ENCODE assay signal across 8 cellular contexts in the genomic region with DNA sequence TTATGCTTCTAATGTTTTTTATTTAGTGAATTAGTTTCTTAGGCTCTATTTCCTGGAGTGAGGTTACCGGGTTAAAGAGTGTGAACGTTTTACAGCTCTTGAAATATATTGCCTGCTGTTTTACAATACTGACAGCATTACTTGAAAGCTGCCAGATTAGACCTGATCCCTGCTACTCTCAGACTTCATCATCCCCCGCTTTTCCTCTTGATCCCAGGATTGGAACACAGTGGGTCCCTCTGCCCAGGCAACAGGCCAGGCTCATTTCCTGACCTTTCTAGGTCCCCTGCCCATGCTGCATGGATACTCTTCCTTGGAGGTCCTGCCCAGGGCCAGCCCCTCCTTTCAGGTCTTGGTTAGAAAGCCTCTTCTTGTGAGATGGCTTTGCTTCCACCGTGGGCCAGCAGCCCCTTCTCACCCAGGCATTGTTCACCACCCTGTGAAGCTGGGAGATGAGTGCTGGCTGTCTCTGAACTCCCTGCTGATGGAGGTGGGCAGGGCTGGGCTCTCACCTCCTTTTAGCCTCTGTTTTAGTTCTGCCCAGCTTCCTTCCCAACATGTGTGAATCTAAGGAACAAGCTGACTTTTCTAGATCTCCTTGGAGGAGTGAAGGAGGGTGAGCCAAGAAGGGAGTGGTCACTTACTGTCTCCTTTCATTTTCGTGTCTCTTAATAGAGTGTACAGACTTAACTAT. TPM values are rescaled to one million over a fixed set of nuclear protein-coding genes. Genes with fewer than 3 reads are reported as not detected.
DNase-seq lines count a peak whose midpoint lies in the region; ATAC-seq and TF ChIP-seq lines count a peak whose summit lies in the region.

No MANE protein-coding gene starts in this region.

- peaks cover 4% of the 10 kb centered on the region for H3K79me1 ChIP-seq in H9 (ENCODE audit: insufficient read depth, low read depth, low read length, poor library complexity, severe bottlenecking)

- no peak overlapping the region for H2BK5ac ChIP-seq in H9 (ENCODE audit: insufficient read length, low read length)

- no peak overlapping the region for H4K5ac ChIP-seq in H9 (ENCODE audit: insufficient read length, low read depth, low read length)

- peaks cover 9 to 23% (median 22%) of the 10 kb centered on the region in 3 experiments; a peak in 6 of 7 replicates for H3K36me3 Mint-ChIP-seq in H9 (ENCODE audit: insufficient read depth in 1 of 3, low read depth in 3 of 3)
- H3K36me3 Mint-ChIP-seq in activated T-helper 17 cell treated with anti-CD3 and anti-CD28 coated beads, Interleukin-2, amount 50 U/mL, for 72 hours (ENCODE audit: low read depth): peaks cover 38% of the 10 kb centered on the region

- H3K9ac ChIP-seq in H9 (ENCODE audit: extremely low read depth, insufficient read length, low read length): no peak overlapping the region
- H3K9ac ChIP-seq in skeletal muscle satellite cell (ENCODE audit: low read depth, low read length): peak overlapping the region; percentile 39

- no peaks in the 10 kb centered on the region for H3K36me3 ChIP-seq in skeletal muscle satellite cell (ENCODE audit: insufficient read depth, low read length)

- H4K91ac ChIP-seq in H9 (ENCODE audit: insufficient read length, low read depth, low read length): no peak overlapping the region

- no peak overlapping the region for H3K4ac ChIP-seq in H9 (ENCODE audit: low read depth, low read length)

- H3K4me3 ChIP-seq in skeletal muscle satellite cell (ENCODE audit: low read length): peak overlapping the region; percentile 48

- no CpG with 5 or more reads among the region's 5 CpGs for WGBS in H9 (ENCODE audit: extremely low coverage, insufficient read length, low lambda C conversion rate)

- H3K9me3 Mint-ChIP-seq in H9: no peaks in the 10 kb centered on the region
- no peaks in the 10 kb centered on the region for H3K9me3 Mint-ChIP-seq in activated T-helper 17 cell treated with anti-CD3 and anti-CD28 coated beads, Interleukin-2, amount 50 U/mL, for 72 hours

- H3K79me2 ChIP-seq in H9 (ENCODE audit: insufficient read depth, low read length): peaks cover 27% of the 10 kb centered on the region; the same call in 1 of the 2 replicates

- ATAC-seq in activated T-helper 17 cell treated with anti-CD3 and anti-CD28 coated beads, Interleukin-2, amount 50 U/mL, for 72 hours (replicated peaks): no peak
- ATAC-seq in left ventricle myocardium superior: peak; percentile 68
- ATAC-seq in HG03432 (IDR thresholded peaks at IDR 0.05; ENCODE audit: unreplicated experiment): no peak

- H3K56ac ChIP-seq in H9 (ENCODE audit: insufficient read length, low read depth, low read length): no peak overlapping the region

- H3K9me3 ChIP-seq in H9 (ENCODE audit: control insufficient read depth, low read depth, low read length): no peaks in the 10 kb centered on the region
- no peaks in the 10 kb centered on the region for H3K9me3 ChIP-seq in skeletal muscle satellite cell (replicated peaks; ENCODE audit: low read length)

- no peak overlapping the region for H4K8ac ChIP-seq in H9 (replicated peaks; ENCODE audit: insufficient read length, low read depth, low read length)

- H3T11ph ChIP-seq in H9 (ENCODE audit: low read length): no peak overlapping the region

- H3K27me3 ChIP-seq in H9 (ENCODE audit: insufficient read depth, low read length) (no peaks in the 10 kb centered on the region), skeletal muscle satellite cell (ENCODE audit: control insufficient read depth, insufficient read depth, low read length) (no peaks in the 10 kb centered on the region)

- H3K23me2 ChIP-seq in H9 (ENCODE audit: insufficient read length, low read depth, low read length, poor library complexity, severe bottlenecking): no peaks in the 10 kb centered on the region

- no peak overlapping the region; the same call in 1 of the 2 replicates for H3K14ac ChIP-seq in H9 (ENCODE audit: insufficient read depth, low read length)

- H3K4me1 ChIP-seq in H9 (ENCODE audit: insufficient read depth, low read length) (peaks cover 18% of the 10 kb centered on the region), skeletal muscle satellite cell (ENCODE audit: control insufficient read depth, insufficient read depth, low read length) (peaks cover 38% of the 10 kb centered on the region)

- H3K27ac ChIP-seq in H9 (ENCODE audit: insufficient read length, low read depth, low read length): no peak overlapping the region

- no peak overlapping the region for H2BK12ac ChIP-seq in H9 (ENCODE audit: insufficient read length, low read depth, low read length)

- H2BK15ac ChIP-seq in H9 (ENCODE audit: low read depth, low read length): no peak overlapping the region

- H2BK20ac ChIP-seq in H9 (ENCODE audit: low read depth, low read length, poor library complexity, severe bottlenecking): no peak overlapping the region

- peak overlapping the region in 1 of 2 experiments; percentile 7; a peak in 1 of 5 replicates for H3K4me3 Mint-ChIP-seq in H9
- peak overlapping the region; percentile 36 for H3K4me3 Mint-ChIP-seq in activated T-helper 17 cell treated with anti-CD3 and anti-CD28 coated beads, Interleukin-2, amount 50 U/mL, for 72 hours

- H2AK5ac ChIP-seq in H9 (ENCODE audit: insufficient read length, low read length): no peak overlapping the region

- DNase-seq in H9: no peak
- DNase-seq in left ventricle myocardium superior: no peak
- DNase-seq in nucleus accumbens (lab: John Stamatoyannopoulos, UW): no peak
- DNase-seq in activated gamma-delta T cell treated with Interleukin-2 at 50 U/mL for 16 hours: no peak
- no peak for DNase-seq in activated naive CD4-positive, alpha-beta T cell treated with anti-CD3 and anti-CD28 coated beads, Interleukin-2, amount 50 U/mL, for 16 hours

- intact Hi-C loops in left ventricle myocardium superior (cut with micrococcal nuclease): no loop called here

- no peaks in the 10 kb centered on the region for H3K27me3 Mint-ChIP-seq in H9 (ENCODE audit: low read depth)
- no peaks in the 10 kb centered on the region for H3K27me3 Mint-ChIP-seq in activated T-helper 17 cell treated with anti-CD3 and anti-CD28 coated beads, Interleukin-2, amount 50 U/mL, for 72 hours

- peaks cover 56 to 60% of the 10 kb centered on the region in 2 experiments for H3K4me1 Mint-ChIP-seq in H9
- peaks cover 57% of the 10 kb centered on the region for H3K4me1 Mint-ChIP-seq in activated T-helper 17 cell treated with anti-CD3 and anti-CD28 coated beads, Interleukin-2, amount 50 U/mL, for 72 hours

- no peak overlapping the region for H3K4me2 ChIP-seq in H9 (ENCODE audit: insufficient read depth, insufficient read length, low read length)
- H3K4me2 ChIP-seq in skeletal muscle satellite cell (ENCODE audit: low read length): peak overlapping the region; percentile 78

- H4K20me1 ChIP-seq in H9 (ENCODE audit: control insufficient read depth, insufficient read depth, insufficient read length): no peaks in the 10 kb centered on the region

- no peak overlapping the region for H2AFZ ChIP-seq in H9 (ENCODE audit: low read length)

- H3K18ac ChIP-seq in H9 (ENCODE audit: insufficient read length, low read depth, low read length): no peak overlapping the region

- no peak overlapping the region for H3K23ac ChIP-seq in H9 (ENCODE audit: insufficient read length, low read depth, low read length)

- no peak for TF ChIP-seq CTCF in H9 (conservative IDR thresholded peaks at IDR 0.05)

- no peak overlapping the region for H2BK120ac ChIP-seq in H9 (ENCODE audit: low read depth, low read length, poor library complexity, severe bottlenecking)

- H3K27ac Mint-ChIP-seq in H9: peak overlapping the region in 2 of 3 experiments; percentile 34 to 59; a peak in 5 of 7 replicates
- peak overlapping the region; percentile 83 for H3K27ac Mint-ChIP-seq in activated T-helper 17 cell treated with anti-CD3 and anti-CD28 coated beads, Interleukin-2, amount 50 U/mL, for 72 hours

RNA-seq across cellular contexts. Expression of gene FAM120AOS, which starts 15.5 kb away (rescaled TPM):
- total RNA-seq in H9 (2021) (53.6 and 53.7 TPM in 2 replicates), left ventricle myocardium superior (27.3 TPM)
- total RNA-seq in activated T-helper 17 cell treated with anti-CD3 and anti-CD28 coated beads, Interleukin-2, amount 50 U/mL, for 72 hours: 10 to 100 TPM; 30.2 to 40.8 TPM
- total RNA-seq in skeletal muscle satellite cell (2012; rRNA removed): 42.4 and 46.1 TPM in 2 replicates

RNA-seq across cellular contexts. Expression of gene FAM120A, which starts 17.4 kb away (rescaled TPM):
- total RNA-seq in H9 (2021) (57.3 and 57.7 TPM in 2 replicates), left ventricle myocardium superior (112 TPM)
- total RNA-seq in activated T-helper 17 cell treated with anti-CD3 and anti-CD28 coated beads, Interleukin-2, amount 50 U/mL, for 72 hours: 100 to 1,000 TPM in 1 of 2 donors, 10 to 100 TPM in 1; 87.1 to 151 TPM
- 126 and 139 TPM in 2 replicates for total RNA-seq in skeletal muscle satellite cell (2012; rRNA removed)
